1 cellular context compared by ENCODE assay signal in the genomic region with DNA sequence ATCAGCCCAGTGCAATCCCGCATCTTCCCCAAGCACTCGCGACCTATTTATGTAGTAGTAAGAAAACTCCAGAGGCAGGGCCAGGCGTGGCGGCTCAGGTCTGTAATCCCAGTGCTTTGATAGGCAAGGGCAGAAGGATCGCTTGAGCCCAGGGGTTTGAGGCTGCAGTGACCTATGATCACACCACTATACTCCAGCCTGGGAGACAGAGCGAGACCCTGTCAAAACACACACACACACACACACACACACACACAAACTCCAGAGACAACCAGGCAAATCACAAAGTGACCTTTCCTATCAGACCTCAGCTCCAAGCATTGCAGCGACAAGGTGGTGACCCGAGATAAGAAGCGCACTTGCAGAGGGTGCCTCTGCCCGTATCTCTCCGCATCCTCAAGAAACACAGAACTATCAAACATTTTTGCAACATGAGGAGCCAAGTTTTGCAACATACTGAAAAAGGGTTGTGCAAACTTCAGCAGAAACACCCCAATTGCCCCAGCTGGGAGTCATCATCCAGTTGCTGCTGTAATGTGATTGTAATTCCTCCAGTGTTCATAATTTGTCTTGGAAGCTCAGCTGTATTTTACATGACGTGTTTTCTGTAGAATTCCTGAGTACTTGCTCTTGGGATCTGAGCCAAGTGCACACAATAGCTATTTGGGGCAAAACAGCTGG.
TF ChIP-seq lines count a peak whose summit lies in the region.

No MANE protein-coding gene starts in this region.

TF ChIP-seq in K562, 482 proteins besides CTCF, POLR2A, EP300 and RAD21 (continued from another document and continues in another):
- TF ChIP-seq, protein P1, sequence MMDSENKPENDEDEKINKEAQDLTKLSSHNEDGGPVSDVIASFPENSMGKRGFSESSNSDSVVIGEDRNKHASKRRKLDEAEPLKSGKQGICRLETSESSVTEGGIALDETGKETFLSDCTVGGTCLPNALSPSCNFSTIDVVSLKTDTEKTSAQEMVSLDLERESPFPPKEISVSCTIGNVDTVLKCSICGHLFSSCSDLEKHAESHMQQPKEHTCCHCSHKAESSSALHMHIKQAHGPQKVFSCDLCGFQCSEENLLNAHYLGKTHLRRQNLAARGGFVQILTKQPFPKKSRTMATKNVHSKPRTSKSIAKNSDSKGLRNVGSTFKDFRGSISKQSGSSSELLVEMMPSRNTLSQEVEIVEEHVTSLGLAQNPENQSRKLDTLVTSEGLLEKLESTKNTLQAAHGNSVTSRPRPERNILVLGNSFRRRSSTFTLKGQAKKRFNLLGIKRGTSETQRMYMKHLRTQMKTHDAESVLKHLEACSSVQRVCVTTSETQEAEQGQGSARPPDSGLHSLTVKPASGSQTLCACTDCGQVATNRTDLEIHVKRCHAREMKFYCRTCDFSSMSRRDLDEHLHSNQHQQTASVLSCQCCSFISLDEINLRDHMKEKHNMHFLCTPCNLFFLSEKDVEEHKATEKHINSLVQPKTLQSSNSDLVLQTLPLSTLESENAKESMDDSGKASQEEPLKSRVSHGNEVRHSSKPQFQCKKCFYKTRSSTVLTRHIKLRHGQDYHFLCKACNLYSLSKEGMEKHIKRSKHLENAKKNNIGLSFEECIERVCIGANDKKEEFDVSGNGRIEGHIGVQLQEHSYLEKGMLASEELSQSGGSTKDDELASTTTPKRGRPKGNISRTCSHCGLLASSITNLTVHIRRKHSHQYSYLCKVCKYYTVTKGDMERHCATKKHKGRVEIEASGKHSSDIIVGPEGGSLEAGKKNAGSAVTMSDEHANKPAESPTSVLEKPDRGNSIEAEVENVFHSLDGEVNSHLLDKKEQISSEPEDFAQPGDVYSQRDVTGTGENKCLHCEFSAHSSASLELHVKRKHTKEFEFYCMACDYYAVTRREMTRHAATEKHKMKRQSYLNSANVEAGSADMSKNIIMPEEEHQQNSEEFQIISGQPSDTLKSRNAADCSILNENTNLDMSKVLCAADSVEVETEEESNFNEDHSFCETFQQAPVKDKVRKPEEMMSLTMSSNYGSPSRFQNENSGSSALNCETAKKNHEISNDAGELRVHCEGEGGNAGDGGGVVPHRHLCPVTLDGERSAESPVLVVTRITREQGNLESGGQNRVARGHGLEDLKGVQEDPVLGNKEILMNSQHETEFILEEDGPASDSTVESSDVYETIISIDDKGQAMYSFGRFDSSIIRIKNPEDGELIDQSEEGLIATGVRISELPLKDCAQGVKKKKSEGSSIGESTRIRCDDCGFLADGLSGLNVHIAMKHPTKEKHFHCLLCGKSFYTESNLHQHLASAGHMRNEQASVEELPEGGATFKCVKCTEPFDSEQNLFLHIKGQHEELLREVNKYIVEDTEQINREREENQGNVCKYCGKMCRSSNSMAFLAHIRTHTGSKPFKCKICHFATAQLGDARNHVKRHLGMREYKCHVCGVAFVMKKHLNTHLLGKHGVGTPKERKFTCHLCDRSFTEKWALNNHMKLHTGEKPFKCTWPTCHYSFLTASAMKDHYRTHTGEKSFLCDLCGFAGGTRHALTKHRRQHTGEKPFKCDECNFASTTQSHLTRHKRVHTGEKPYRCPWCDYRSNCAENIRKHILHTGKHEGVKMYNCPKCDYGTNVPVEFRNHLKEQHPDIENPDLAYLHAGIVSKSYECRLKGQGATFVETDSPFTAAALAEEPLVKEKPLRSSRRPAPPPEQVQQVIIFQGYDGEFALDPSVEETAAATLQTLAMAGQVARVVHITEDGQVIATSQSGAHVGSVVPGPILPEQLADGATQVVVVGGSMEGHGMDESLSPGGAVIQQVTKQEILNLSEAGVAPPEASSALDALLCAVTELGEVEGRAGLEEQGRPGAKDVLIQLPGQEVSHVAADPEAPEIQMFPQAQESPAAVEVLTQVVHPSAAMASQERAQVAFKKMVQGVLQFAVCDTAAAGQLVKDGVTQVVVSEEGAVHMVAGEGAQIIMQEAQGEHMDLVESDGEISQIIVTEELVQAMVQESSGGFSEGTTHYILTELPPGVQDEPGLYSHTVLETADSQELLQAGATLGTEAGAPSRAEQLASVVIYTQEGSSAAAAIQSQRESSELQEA (IDR thresholded peaks at IDR 0.05; ENCODE audit: low read depth): no peak
- peak; percentile 97 for TF ChIP-seq ESRRA (IDR thresholded peaks at IDR 0.05; ENCODE audit: borderline replicate concordance, low read depth)
- TF ChIP-seq, protein P2, sequence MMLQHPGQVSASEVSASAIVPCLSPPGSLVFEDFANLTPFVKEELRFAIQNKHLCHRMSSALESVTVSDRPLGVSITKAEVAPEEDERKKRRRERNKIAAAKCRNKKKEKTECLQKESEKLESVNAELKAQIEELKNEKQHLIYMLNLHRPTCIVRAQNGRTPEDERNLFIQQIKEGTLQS (IDR thresholded peaks at IDR 0.05): peak; percentile 78
- TF ChIP-seq, protein P2 (CRISPR knock-in tag; conservative IDR thresholded peaks at IDR 0.05): no peak
- peak; percentile 59 for TF ChIP-seq MAFG (tag; conservative IDR thresholded peaks at IDR 0.05)
- TF ChIP-seq JUND (IDR thresholded peaks at IDR 0.05; ENCODE audit: borderline replicate concordance, low read depth, low read length): peak; percentile 76
- peak; percentile 62; the same call in 2 of the 3 replicates for TF ChIP-seq JUND (tag; IDR thresholded peaks at IDR 0.05; ENCODE audit: borderline replicate concordance, low read depth, low read length)
- no peak for TF ChIP-seq KAT8 (IDR thresholded peaks at IDR 0.05; ENCODE audit: low read depth)
- TF ChIP-seq PML (IDR thresholded peaks at IDR 0.05; ENCODE audit: low read length): peak; percentile 87
- no peak for TF ChIP-seq ZNF436 (CRISPR knock-in tag; IDR thresholded peaks at IDR 0.05)
- TF ChIP-seq CBFB (CRISPR knock-in tag; IDR thresholded peaks at IDR 0.05): 0 out of 2 replicates have a peak, but pooled peaks have one; percentile 54
- no peak for TF ChIP-seq ZC3H11A (IDR thresholded peaks at IDR 0.05; ENCODE audit: low read depth, low read length)
- TF ChIP-seq HDAC6 (IDR thresholded peaks at IDR 0.05; ENCODE audit: low read depth, low read length): no peak
- no peak for TF ChIP-seq ZNF444 (CRISPR knock-in tag; IDR thresholded peaks at IDR 0.05)
- TF ChIP-seq MAFK (IDR thresholded peaks at IDR 0.05; ENCODE audit: low read length): 0 out of 2 replicates have a peak, but pooled peaks have one; percentile 5
- TF ChIP-seq PTRF (tag; IDR thresholded peaks at IDR 0.05): no peak
- peak; percentile 88 for TF ChIP-seq ZNF175 (CRISPR knock-in tag; IDR thresholded peaks at IDR 0.05; ENCODE audit: low read depth)
- peak; percentile 93 for TF ChIP-seq KLF16 (IDR thresholded peaks at IDR 0.05)
- no peak for TF ChIP-seq BDP1 (IDR thresholded peaks at IDR 0.05; ENCODE audit: insufficient read depth, insufficient read length)
- no peak for TF ChIP-seq BMI1 (IDR thresholded peaks at IDR 0.05; ENCODE audit: low read length)
- TF ChIP-seq TEAD1 (CRISPR knock-in tag; IDR thresholded peaks at IDR 0.05): peak; percentile 97
- peak; percentile 95 for TF ChIP-seq BCOR (IDR thresholded peaks at IDR 0.05)
- peak; percentile 94 for TF ChIP-seq HLTF (IDR thresholded peaks at IDR 0.05)
- peak; percentile 89 for TF ChIP-seq RNF2 (IDR thresholded peaks at IDR 0.05)
- TF ChIP-seq ATF1 (CRISPR knock-in tag; IDR thresholded peaks at IDR 0.05): no peak
- peak; percentile 73 for TF ChIP-seq ATF1 (tag; IDR thresholded peaks at IDR 0.05)
- TF ChIP-seq ZNF408 (CRISPR knock-in tag; IDR thresholded peaks at IDR 0.05; ENCODE audit: low read depth): no peak
- no peak for TF ChIP-seq HNRNPK (IDR thresholded peaks at IDR 0.05; ENCODE audit: low read depth, low read length, poor library complexity, severe bottlenecking)
- TF ChIP-seq, protein P3, sequence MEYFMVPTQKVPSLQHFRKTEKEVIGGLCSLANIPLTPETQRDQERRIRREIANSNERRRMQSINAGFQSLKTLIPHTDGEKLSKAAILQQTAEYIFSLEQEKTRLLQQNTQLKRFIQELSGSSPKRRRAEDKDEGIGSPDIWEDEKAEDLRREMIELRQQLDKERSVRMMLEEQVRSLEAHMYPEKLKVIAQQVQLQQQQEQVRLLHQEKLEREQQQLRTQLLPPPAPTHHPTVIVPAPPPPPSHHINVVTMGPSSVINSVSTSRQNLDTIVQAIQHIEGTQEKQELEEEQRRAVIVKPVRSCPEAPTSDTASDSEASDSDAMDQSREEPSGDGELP (CRISPR knock-in tag; IDR thresholded peaks at IDR 0.05; ENCODE audit: borderline replicate concordance): peak; percentile 70; the same call in 1 of the 2 replicates
- no peak for TF ChIP-seq RFX1 (IDR thresholded peaks at IDR 0.05)
- TF ChIP-seq, protein P4, sequence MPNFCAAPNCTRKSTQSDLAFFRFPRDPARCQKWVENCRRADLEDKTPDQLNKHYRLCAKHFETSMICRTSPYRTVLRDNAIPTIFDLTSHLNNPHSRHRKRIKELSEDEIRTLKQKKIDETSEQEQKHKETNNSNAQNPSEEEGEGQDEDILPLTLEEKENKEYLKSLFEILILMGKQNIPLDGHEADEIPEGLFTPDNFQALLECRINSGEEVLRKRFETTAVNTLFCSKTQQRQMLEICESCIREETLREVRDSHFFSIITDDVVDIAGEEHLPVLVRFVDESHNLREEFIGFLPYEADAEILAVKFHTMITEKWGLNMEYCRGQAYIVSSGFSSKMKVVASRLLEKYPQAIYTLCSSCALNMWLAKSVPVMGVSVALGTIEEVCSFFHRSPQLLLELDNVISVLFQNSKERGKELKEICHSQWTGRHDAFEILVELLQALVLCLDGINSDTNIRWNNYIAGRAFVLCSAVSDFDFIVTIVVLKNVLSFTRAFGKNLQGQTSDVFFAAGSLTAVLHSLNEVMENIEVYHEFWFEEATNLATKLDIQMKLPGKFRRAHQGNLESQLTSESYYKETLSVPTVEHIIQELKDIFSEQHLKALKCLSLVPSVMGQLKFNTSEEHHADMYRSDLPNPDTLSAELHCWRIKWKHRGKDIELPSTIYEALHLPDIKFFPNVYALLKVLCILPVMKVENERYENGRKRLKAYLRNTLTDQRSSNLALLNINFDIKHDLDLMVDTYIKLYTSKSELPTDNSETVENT (CRISPR knock-in tag; IDR thresholded peaks at IDR 0.05): 0 out of 2 replicates have a peak, but pooled peaks have one; percentile 20
- no peak for TF ChIP-seq NFXL1 (CRISPR knock-in tag; IDR thresholded peaks at IDR 0.05)
- peak; percentile 71; the same call in 1 of the 2 replicates for TF ChIP-seq BHLHE40 (IDR thresholded peaks at IDR 0.05; ENCODE audit: low read length)
- TF ChIP-seq DIDO1 (tag; IDR thresholded peaks at IDR 0.05; ENCODE audit: low read depth): peak; percentile 72
- TF ChIP-seq SRSF7 (optimal IDR thresholded peaks at IDR 0.05; ENCODE audit: low read depth, low read length): no peak
- TF ChIP-seq LARP7 (IDR thresholded peaks at IDR 0.05): 0 out of 2 replicates have a peak, but pooled peaks have one; percentile 41
- TF ChIP-seq TCF7L2 (IDR thresholded peaks at IDR 0.05; ENCODE audit: low read depth, low read length): no peak
- TF ChIP-seq CREB1 (IDR thresholded peaks at IDR 0.05): no peak
- peak; percentile 52; the same call in 1 of the 2 replicates for TF ChIP-seq CREB1 (CRISPR knock-in tag; IDR thresholded peaks at IDR 0.05)
- TF ChIP-seq OTX1 (CRISPR knock-in tag; IDR thresholded peaks at IDR 0.05): peak; percentile 88
- TF ChIP-seq SMAD3 (CRISPR knock-in tag; conservative IDR thresholded peaks at IDR 0.05): peak; percentile 79; the same call in 1 of the 2 replicates
- peak; percentile 67 for TF ChIP-seq MYC (IDR thresholded peaks at IDR 0.05; ENCODE audit: low read depth, low read length)
- TF ChIP-seq MYC (CRISPR knock-in tag; IDR thresholded peaks at IDR 0.05; ENCODE audit: borderline replicate concordance, low read depth): no peak
- TF ChIP-seq, protein P5, sequence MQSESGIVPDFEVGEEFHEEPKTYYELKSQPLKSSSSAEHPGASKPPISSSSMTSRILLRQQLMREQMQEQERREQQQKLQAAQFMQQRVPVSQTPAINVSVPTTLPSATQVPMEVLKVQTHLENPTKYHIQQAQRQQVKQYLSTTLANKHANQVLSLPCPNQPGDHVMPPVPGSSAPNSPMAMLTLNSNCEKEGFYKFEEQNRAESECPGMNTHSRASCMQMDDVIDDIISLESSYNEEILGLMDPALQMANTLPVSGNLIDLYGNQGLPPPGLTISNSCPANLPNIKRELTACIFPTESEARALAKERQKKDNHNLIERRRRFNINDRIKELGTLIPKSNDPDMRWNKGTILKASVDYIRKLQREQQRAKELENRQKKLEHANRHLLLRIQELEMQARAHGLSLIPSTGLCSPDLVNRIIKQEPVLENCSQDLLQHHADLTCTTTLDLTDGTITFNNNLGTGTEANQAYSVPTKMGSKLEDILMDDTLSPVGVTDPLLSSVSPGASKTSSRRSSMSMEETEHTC (IDR thresholded peaks at IDR 0.05): 0 out of 2 replicates have a peak, but pooled peaks have one; percentile 14
- TF ChIP-seq PHF20 (IDR thresholded peaks at IDR 0.05; ENCODE audit: partially characterized antibody): peak; percentile 44
- TF ChIP-seq CEBPB (tag; IDR thresholded peaks at IDR 0.05): peak; percentile 99
- TF ChIP-seq MBD2 (IDR thresholded peaks at IDR 0.05; ENCODE audit: borderline replicate concordance, low read depth): 0 out of 2 replicates have a peak, but pooled peaks have one; percentile 29
- TF ChIP-seq, protein P6, sequence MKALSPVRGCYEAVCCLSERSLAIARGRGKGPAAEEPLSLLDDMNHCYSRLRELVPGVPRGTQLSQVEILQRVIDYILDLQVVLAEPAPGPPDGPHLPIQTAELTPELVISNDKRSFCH (CRISPR knock-in tag; IDR thresholded peaks at IDR 0.05): no peak
- TF ChIP-seq, protein P6 (tag; IDR thresholded peaks at IDR 0.05): peak; percentile 99
- TF ChIP-seq TCF3 (CRISPR knock-in tag; IDR thresholded peaks at IDR 0.05): peak; percentile 99
- peak; percentile 95 for TF ChIP-seq TEAD4 (IDR thresholded peaks at IDR 0.05; ENCODE audit: low read length)
- no peak for TF ChIP-seq TEAD4 (CRISPR knock-in tag; IDR thresholded peaks at IDR 0.05; ENCODE audit: borderline replicate concordance)
- no peak for TF ChIP-seq PTBP1 (IDR thresholded peaks at IDR 0.05; ENCODE audit: low read depth, low read length)
- peak; percentile 22; the same call in 1 of the 2 replicates for TF ChIP-seq ZNF239 (CRISPR knock-in tag; IDR thresholded peaks at IDR 0.05)
- TF ChIP-seq TOE1 (IDR thresholded peaks at IDR 0.05; ENCODE audit: borderline replicate concordance): no peak
- TF ChIP-seq TOE1 (CRISPR knock-in tag; IDR thresholded peaks at IDR 0.05; ENCODE audit: borderline replicate concordance, low read depth): no peak
- TF ChIP-seq JUN (IDR thresholded peaks at IDR 0.05; ENCODE audit: borderline replicate concordance, low read depth, low read length): peak; percentile 34; the same call in 1 of the 2 replicates
- TF ChIP-seq JUN (CRISPR knock-in tag; IDR thresholded peaks at IDR 0.05; ENCODE audit: borderline replicate concordance): no peak
- TF ChIP-seq, protein P7, sequence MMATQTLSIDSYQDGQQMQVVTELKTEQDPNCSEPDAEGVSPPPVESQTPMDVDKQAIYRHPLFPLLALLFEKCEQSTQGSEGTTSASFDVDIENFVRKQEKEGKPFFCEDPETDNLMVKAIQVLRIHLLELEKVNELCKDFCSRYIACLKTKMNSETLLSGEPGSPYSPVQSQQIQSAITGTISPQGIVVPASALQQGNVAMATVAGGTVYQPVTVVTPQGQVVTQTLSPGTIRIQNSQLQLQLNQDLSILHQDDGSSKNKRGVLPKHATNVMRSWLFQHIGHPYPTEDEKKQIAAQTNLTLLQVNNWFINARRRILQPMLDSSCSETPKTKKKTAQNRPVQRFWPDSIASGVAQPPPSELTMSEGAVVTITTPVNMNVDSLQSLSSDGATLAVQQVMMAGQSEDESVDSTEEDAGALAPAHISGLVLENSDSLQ (IDR thresholded peaks at IDR 0.05): peak; percentile 69
